Comparison of ENCODE assay signal across 26 cellular contexts in the genomic region with DNA sequence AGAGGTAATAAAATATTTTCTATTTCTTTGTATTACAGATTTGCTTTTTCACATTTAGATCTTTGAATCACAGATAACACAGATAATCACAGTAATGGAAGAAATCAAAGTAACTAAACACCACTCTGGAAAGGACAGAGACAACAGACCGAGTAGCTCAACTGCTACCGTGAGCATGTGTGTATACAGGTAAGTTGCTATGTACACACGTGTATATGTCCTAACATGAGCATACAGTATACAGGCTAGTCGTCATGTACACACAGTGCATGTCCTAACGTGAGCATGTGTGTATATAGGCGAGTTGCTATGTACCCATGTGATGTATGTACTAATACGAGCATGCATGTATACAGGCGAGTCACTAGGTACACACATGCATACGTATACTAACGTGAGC.
"Had no signal": no experiment of that assay in that cellular context is flagged by ENCODE, and none has a peak within 500 bp of the region (broad histone marks: within the 10 kb centered on the region; RNA-seq: fewer than 3 reads in every experiment).

No MANE protein-coding gene starts in this region.

- H3K27me3 ChIP-seq: colonic mucosa, foreskin keratinocyte had no signal

- H3K4me3 Mint-ChIP-seq: dendritic cell treated with granulocyte-macrophage colony-stimulating factor and Interleukin-4, amounts not matched to agents 40 ng/mL and 50 ng/mL, for 4 days; endodermal cell had no signal

- H3K4me1 ChIP-seq: esophagus muscularis mucosa, foreskin keratinocyte, gastrocnemius medialis, gastroesophageal sphincter had no signal

- ATAC-seq: effector memory CD8-positive, alpha-beta T cell; esophagus mucosa; foreskin keratinocyte; gastrocnemius medialis; gastroesophageal sphincter had no signal

- H3K27ac Mint-ChIP-seq: dendritic cell treated with granulocyte-macrophage colony-stimulating factor and Interleukin-4, amounts not matched to agents 40 ng/mL and 50 ng/mL, for 4 days; endodermal cell had no signal

- DNase-seq: colonic mucosa; cortex of kidney; dermis blood vessel endothelial cell; dorsolateral prefrontal cortex; effector CD4-positive, alpha-beta T cell; effector CD8-positive, alpha-beta T cell; effector memory CD4-positive, alpha-beta T cell; effector memory CD8-positive, alpha-beta T cell; endodermal cell; erythroblast; esophagus squamous epithelium; foreskin fibroblast; foreskin keratinocyte; foreskin melanocyte; gastrocnemius medialis; glutamatergic neuron had no signal

- H3K9me3 Mint-ChIP-seq: dendritic cell treated with granulocyte-macrophage colony-stimulating factor and Interleukin-4, amounts not matched to agents 40 ng/mL and 50 ng/mL, for 4 days; effector memory CD8-positive, alpha-beta T cell; endodermal cell had no signal

- H3K9me3 ChIP-seq: colonic mucosa, esophagus muscularis mucosa, esophagus squamous epithelium, gastrocnemius medialis, gastroesophageal sphincter had no signal

- H3K27ac ChIP-seq: colonic mucosa, coronary artery, dorsolateral prefrontal cortex, epithelial cell of prostate, esophagus muscularis mucosa, esophagus squamous epithelium, foreskin keratinocyte, gastrocnemius medialis, gastroesophageal sphincter had no signal

- H3K4me3 ChIP-seq: colonic mucosa, coronary artery, dorsolateral prefrontal cortex, esophagus muscularis mucosa, esophagus squamous epithelium, gastrocnemius medialis, gastroesophageal sphincter had no signal

- H3K27me3 Mint-ChIP-seq: dendritic cell treated with granulocyte-macrophage colony-stimulating factor and Interleukin-4, amounts not matched to agents 40 ng/mL and 50 ng/mL, for 4 days had no signal

- H3K36me3 ChIP-seq: colonic mucosa, esophagus muscularis mucosa, esophagus squamous epithelium, gastrocnemius medialis, gastroesophageal sphincter had no signal

- FAIRE-seq: colon, endometrium, endothelial cell of umbilical vein, frontal cortex had no signal
